20 cellular contexts compared by ENCODE assay signal in the genomic region with DNA sequence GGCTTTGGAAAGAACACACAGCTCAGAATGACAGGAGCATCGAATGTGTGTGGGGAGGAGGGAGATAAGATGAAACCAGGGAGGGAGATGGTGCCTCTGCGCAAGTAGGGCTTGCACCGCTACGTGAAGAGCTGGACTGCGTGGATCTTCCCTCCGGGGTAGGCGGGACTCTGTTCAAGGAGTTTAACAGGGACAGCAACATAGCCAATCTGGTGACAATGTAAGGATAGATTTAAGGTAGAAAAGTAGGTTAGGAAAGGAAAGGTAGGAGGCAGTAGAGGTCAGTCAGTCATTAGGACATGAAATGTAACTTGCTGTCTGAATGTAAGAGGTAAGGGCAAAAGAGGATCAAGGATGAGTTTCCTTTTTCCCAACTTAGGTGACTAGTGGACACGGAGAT.
DNase-seq lines count a peak whose midpoint lies in the region; ATAC-seq and TF ChIP-seq lines count a peak whose summit lies in the region.
"Had no signal": no experiment of that assay in that cellular context is flagged by ENCODE, and none has a peak within 500 bp of the region (broad histone marks: within the 10 kb centered on the region; RNA-seq: fewer than 3 reads in every experiment).

No MANE protein-coding gene starts in this region.

- H3K4me2 ChIP-seq in GM23338 (no peak overlapping the region), IMR-90 (ENCODE audit: low read depth, low read length) (no peak overlapping the region), trophoblast cell (ENCODE audit: low read length) (no peak overlapping the region)

- no peak for TF ChIP-seq RAD21 in IMR-90 (IDR thresholded peaks at IDR 0.05; ENCODE audit: low read length)

- H3K4me3 ChIP-seq in GM23338 (no peak overlapping the region), IMR-90 (ENCODE audit: insufficient read depth, low read depth, low read length) (no peak overlapping the region), trophoblast cell (ENCODE audit: low read depth, low read length) (no peak overlapping the region)
- H3K4me3 ChIP-seq: SJCRH30 had no signal

- H3K27ac ChIP-seq in GM23338 (ENCODE audit: low read depth) (peak overlapping the region; percentile 51; the same call in 1 of the 2 replicates), IMR-90 (ENCODE audit: insufficient read depth, low read length) (no peak overlapping the region), foreskin keratinocyte (no peak overlapping the region), trophoblast cell (ENCODE audit: low read depth, low read length) (no peak overlapping the region)
- H3K27ac ChIP-seq: SJCRH30 had no signal

- H3K79me1 ChIP-seq in IMR-90 (ENCODE audit: low read depth in 1 of 2, low read length in 2 of 2) (no peaks in the 10 kb centered on the region; a peak in 1 of 4 replicates), trophoblast cell (ENCODE audit: low read length) (peaks cover 4% of the 10 kb centered on the region)

- peaks cover 4% of the 10 kb centered on the region for H3K27me3 Mint-ChIP-seq in GM23338 (ENCODE audit: insufficient read depth, low read depth, poor library complexity)
- no peaks in the 10 kb centered on the region for H3K27me3 Mint-ChIP-seq in type B pancreatic cell

- H2AK5ac ChIP-seq in IMR-90 (ENCODE audit: low read depth, low read length) (peak overlapping the region; percentile 35; the same call in 1 of the 2 replicates), trophoblast cell (ENCODE audit: low read length) (no peak overlapping the region)

- H3K9me3 Mint-ChIP-seq in GM23338 (no peaks in the 10 kb centered on the region), type B pancreatic cell (no peaks in the 10 kb centered on the region)

- H3K79me2 ChIP-seq in GM23338 (replicated peaks; ENCODE audit: insufficient read depth) (no peaks in the 10 kb centered on the region), trophoblast cell (ENCODE audit: control insufficient read depth, insufficient read depth, low read length, poor library complexity) (no peaks in the 10 kb centered on the region)

- H2AFZ ChIP-seq in GM23338 (no peak overlapping the region), IMR-90 (replicated peaks; ENCODE audit: low read length, poor library complexity) (peak overlapping the region; percentile 18), trophoblast cell (ENCODE audit: insufficient read depth, low read length, poor library complexity) (no peak overlapping the region)

- H3K23ac ChIP-seq in IMR-90 (ENCODE audit: low read depth, low read length): 0 out of 2 replicates have a peak overlapping the region, but pooled peaks have one; percentile 7
- H3K23ac ChIP-seq in trophoblast cell (ENCODE audit: low read length): no peak overlapping the region

- H2BK120ac ChIP-seq in IMR-90 (ENCODE audit: low read depth, low read length): no peak overlapping the region
- H2BK120ac ChIP-seq in trophoblast cell (ENCODE audit: insufficient read depth, low read length, poor library complexity): no peak overlapping the region

- no peak overlapping the region for H2BK20ac ChIP-seq in IMR-90 (ENCODE audit: low read depth, low read length)

- in situ Hi-C loops in IMR-90 (cut with MboI; ENCODE audit: low sequenced_read_pairs): no loop called here

- DNase-seq in GM23338 (ENCODE audit: low spot score): peak; percentile 46
- no peak for DNase-seq in IMR-90
- DNase-seq in foreskin keratinocyte: no peak
- DNase-seq in type B pancreatic cell (ENCODE audit: extremely low spot score, unreplicated experiment): no peak
- DNase-seq in GM03348 (ENCODE audit: low spot score): no peak
- no peak for DNase-seq in SHP77 (lab: John Stamatoyannopoulos, UW)
- DNase-seq in trophoblast cell: no peak
- DNase-seq: DMS153; DND-41; KG1; MM.1S; NCI-H1694; NCI-H2029 treated with DMSO at 0.1 percent for 48 hours; NCI-H446 treated with DMSO at 0.1 percent for 48 hours; NCI-H526; NCI-H82; NK-92 treated with Interleukin-12 subunit alpha and Interleukin-12 subunit beta, amount 100 ng/mL, for 24 hours; SJCRH30 had no signal

- CTCF ChIA-PET in IMR-90 (lab: Yijun Ruan, JAX): no interaction called here

- H3K27ac Mint-ChIP-seq in GM23338 (no peak overlapping the region), type B pancreatic cell (peak overlapping the region; percentile 7)

- no peaks in the 10 kb centered on the region for H3K9me1 ChIP-seq in IMR-90 (ENCODE audit: insufficient read depth, low read length)

- no peak overlapping the region for H2BK12ac ChIP-seq in trophoblast cell (ENCODE audit: low read length)

- BruUV-seq in IMR-90 (replicated peaks; lab: Mats Ljungman, UMichigan): no TSS peak

- no peaks in the 10 kb centered on the region for H3K36me3 ChIP-seq in GM23338 (ENCODE audit: insufficient read depth)
- H3K36me3 ChIP-seq in IMR-90 (ENCODE audit: control insufficient read depth, insufficient read depth, low read length): no peaks in the 10 kb centered on the region
- peaks cover 0 to 2% of the 10 kb centered on the region in 2 experiments for H3K36me3 ChIP-seq in trophoblast cell (ENCODE audit: control insufficient read depth in 1 of 2, insufficient read depth in 2 of 2, low read length in 2 of 2)
- H3K36me3 ChIP-seq: SJCRH30 had no signal

- H3K4ac ChIP-seq in IMR-90 (ENCODE audit: low read depth, low read length) (peak overlapping the region; percentile 30; the same call in 1 of the 2 replicates), trophoblast cell (ENCODE audit: low read depth, low read length) (no peak overlapping the region)

- no peak overlapping the region for H4K12ac ChIP-seq in trophoblast cell (ENCODE audit: low read depth, low read length)

- no peaks in the 10 kb centered on the region for H3K9me3 ChIP-seq in IMR-90 (ENCODE audit: control insufficient read depth, insufficient read depth, low read length)
- no peaks in the 10 kb centered on the region for H3K9me3 ChIP-seq in trophoblast cell (ENCODE audit: insufficient read depth, low read depth, low read length)
- H3K9me3 ChIP-seq: SJCRH30 had no signal

- no peak overlapping the region for H2AK9ac ChIP-seq in IMR-90 (replicated peaks; ENCODE audit: low read depth, low read length, poor library complexity)

- H3K56ac ChIP-seq in IMR-90 (ENCODE audit: extremely low read depth, insufficient read depth, low read length): no peak overlapping the region

- H3K4me3 Mint-ChIP-seq in GM23338: no peak overlapping the region
- H3K4me3 Mint-ChIP-seq in type B pancreatic cell: no peak overlapping the region

- H3K36me3 Mint-ChIP-seq in GM23338 (ENCODE audit: low read depth) (no peaks in the 10 kb centered on the region), type B pancreatic cell (peaks cover 15% of the 10 kb centered on the region)

- no peak overlapping the region for H3K9ac ChIP-seq in IMR-90 (ENCODE audit: low read depth, low read length)
- no peak overlapping the region for H3K9ac ChIP-seq in trophoblast cell (ENCODE audit: low read length)

- intact Hi-C loops in IMR-90 (cut with micrococcal nuclease): no loop called here

- H2BK5ac ChIP-seq in IMR-90 (ENCODE audit: low read depth, low read length, poor library complexity, severe bottlenecking) (no peak overlapping the region), trophoblast cell (ENCODE audit: low read depth, low read length, poor library complexity) (no peak overlapping the region)

- ATAC-seq in GM23338 (peak; percentile 67), IMR-90 (ENCODE audit: low read depth) (no peak; the same call in 1 of the 2 replicates), foreskin keratinocyte (peak; percentile 14)
- ATAC-seq: PC-3, SK-N-SH treated with all-trans-retinoic acid at 6 μM for 48 hours had no signal

- H4K91ac ChIP-seq in IMR-90 (ENCODE audit: insufficient read depth, low read depth, low read length) (no peak overlapping the region), trophoblast cell (ENCODE audit: low read depth, low read length) (no peak overlapping the region)

- POLR2A ChIA-PET in IMR-90 (lab: Charles Lee; ENCODE audit: unreplicated experiment): no interaction called here

- H3K9me2 ChIP-seq in GM23338 (ENCODE audit: insufficient read depth): no peaks in the 10 kb centered on the region

- dilution Hi-C loops in IMR-90 (cut with HindIII; ENCODE audit: low sequenced_read_pairs, unreplicated experiment): no loop called here

- no peak overlapping the region for H2BK15ac ChIP-seq in IMR-90 (ENCODE audit: low read depth, low read length)

- H3F3A ChIP-seq in GM23338 (replicated peaks; ENCODE audit: low read depth): no peaks in the 10 kb centered on the region

- peaks cover 24% of the 10 kb centered on the region for H3K4me1 ChIP-seq in GM23338 (ENCODE audit: insufficient read depth)
- peaks cover 2% of the 10 kb centered on the region for H3K4me1 ChIP-seq in IMR-90 (ENCODE audit: control insufficient read depth, insufficient read depth, low read length)
- no peaks in the 10 kb centered on the region for H3K4me1 ChIP-seq in foreskin keratinocyte
- H3K4me1 ChIP-seq in trophoblast cell (ENCODE audit: control insufficient read depth in 1 of 2, insufficient read depth in 2 of 2, low read length in 2 of 2): peaks cover 0 to 11% of the 10 kb centered on the region in 2 experiments
- H3K4me1 ChIP-seq: SJCRH30 had no signal

- no peak overlapping the region for H3K18ac ChIP-seq in IMR-90 (ENCODE audit: low read depth, low read length)
- no peak overlapping the region for H3K18ac ChIP-seq in trophoblast cell (ENCODE audit: low read length)

- no peak overlapping the region for H4K8ac ChIP-seq in IMR-90 (ENCODE audit: low read depth in 2 of 2, low read length in 2 of 2)
- H4K8ac ChIP-seq in trophoblast cell (ENCODE audit: low read depth, low read length): no peak overlapping the region

- 89% methylated on average over 7 of the region's 8 CpGs; no CpG with 5 or more reads in 1 of the 2 experiments for WGBS in IMR-90 (ENCODE audit: extremely low coverage in 2 of 2, insufficient read length in 1 of 2), 2 experiments
- WGBS in trophoblast cell (ENCODE audit: extremely low coverage, insufficient coverage, insufficient read length): no CpG with 5 or more reads among the region's 8 CpGs

- H3K14ac ChIP-seq in IMR-90 (replicated peaks; ENCODE audit: low read depth, low read length) (peak overlapping the region; percentile 20; the same call in 1 of the 2 replicates), trophoblast cell (ENCODE audit: low read length) (no peak overlapping the region)

- H3K27me3 ChIP-seq in GM23338 (ENCODE audit: insufficient read depth): no peaks in the 10 kb centered on the region
- no peaks in the 10 kb centered on the region for H3K27me3 ChIP-seq in IMR-90 (ENCODE audit: control insufficient read depth, insufficient read depth, low read length)
- no peaks in the 10 kb centered on the region for H3K27me3 ChIP-seq in foreskin keratinocyte
- no peaks in the 10 kb centered on the region for H3K27me3 ChIP-seq in trophoblast cell (ENCODE audit: insufficient read depth, low read length)
- H3K27me3 ChIP-seq: SJCRH30 had no signal

- H4K5ac ChIP-seq in IMR-90 (ENCODE audit: low read depth, low read length): no peak overlapping the region

- H3K4me1 Mint-ChIP-seq in GM23338: peaks cover 33% of the 10 kb centered on the region
- H3K4me1 Mint-ChIP-seq in type B pancreatic cell (ENCODE audit: unreplicated experiment): peaks cover 14% of the 10 kb centered on the region

- no peaks in the 10 kb centered on the region for H4K20me1 ChIP-seq in GM23338 (replicated peaks; ENCODE audit: insufficient read depth)
- no peaks in the 10 kb centered on the region for H4K20me1 ChIP-seq in IMR-90 (ENCODE audit: insufficient read depth, low read length)

- no peak for TF ChIP-seq POLR2A in IMR-90 (IDR thresholded peaks at IDR 0.05; ENCODE audit: low read depth, low read length)

- peak; percentile 42 to 46 for TF ChIP-seq CTCF in GM23338 (conservative IDR thresholded peaks at IDR 0.05; ENCODE audit: low read depth in 2 of 2)
- TF ChIP-seq CTCF in IMR-90 (conservative IDR thresholded peaks at IDR 0.05; ENCODE audit: low read depth, low read length): no peak
- no peak for TF ChIP-seq CTCF in foreskin keratinocyte (conservative IDR thresholded peaks at IDR 0.05)
- TF ChIP-seq CTCF in type B pancreatic cell (conservative IDR thresholded peaks at IDR 0.05): no peak

Comparison
In these comparisons a context has a peak if more than half of its experiments do, and no peak if none do; other contexts are left out.
1. CTCF ChIP-seq: peak in GM23338 (2 of 2); none in IMR-90 (single experiment), foreskin keratinocyte (single experiment) and type B pancreatic cell (single experiment).